Comparison of ENCODE assay signal across 12 cellular contexts in genomic region chr20:45938727-45939438, GRCh38. TPM values are rescaled to one million over a fixed set of nuclear protein-coding genes. Genes with fewer than 3 reads are reported as not detected.
DNase-seq lines count a peak whose midpoint lies in the region; TF ChIP-seq lines count a peak whose summit lies in the region.
"Had no signal": no experiment of that assay in that cellular context is flagged by ENCODE, and none has a peak within 500 bp of the region (broad histone marks: within the 10 kb centered on the region; RNA-seq: fewer than 3 reads in every experiment).

No MANE protein-coding gene starts in this region.

- no peak overlapping the region for H2BK20ac ChIP-seq in H9 (ENCODE audit: low read depth, low read length, poor library complexity, severe bottlenecking)

- intact Hi-C loops in head of caudate nucleus (cut with DNase I) = loop anchor here (5.0 to 10.0 kb wide), 2 partner anchors 33 to 124 kb away; partner anchors contain the start of genes UBE2C and ZNF335

- TF ChIP-seq CTCF in H9 (conservative IDR thresholded peaks at IDR 0.05) = no peak

- no peak overlapping the region for H3K9ac ChIP-seq in H9 (ENCODE audit: extremely low read depth, insufficient read length, low read length)
- no peak overlapping the region for H3K9ac ChIP-seq in mesendoderm (ENCODE audit: low read length)

- H3K23ac ChIP-seq in H9 (ENCODE audit: insufficient read length, low read depth, low read length) (no peak overlapping the region), mesendoderm (ENCODE audit: low read length) (no peak overlapping the region)

- peak overlapping the region in 5 of 8 donors; percentile 33 to 85 (median 53) for H3K27ac Mint-ChIP-seq in CD8-positive, alpha-beta memory T cell
- H3K27ac Mint-ChIP-seq in H9 = peak overlapping the region; percentile 77 to 94 (median 93); a peak in 5 of 7 replicates
- H3K27ac Mint-ChIP-seq in activated naive CD8-positive, alpha-beta T cell treated with anti-CD3 and anti-CD28 coated beads for 36 hours = peak overlapping the region; percentile 74

- peaks cover 9% of the 10 kb centered on the region for H3K23me2 ChIP-seq in H9 (ENCODE audit: insufficient read length, low read depth, low read length, poor library complexity, severe bottlenecking)

- H3K27me3 ChIP-seq in CD8-positive, alpha-beta memory T cell (ENCODE audit: insufficient read depth, low read length, poor library complexity, severe bottlenecking) = no peaks in the 10 kb centered on the region
- H3K27me3 ChIP-seq in H9 (ENCODE audit: insufficient read depth, low read length) (no peaks in the 10 kb centered on the region), mesendoderm (ENCODE audit: insufficient read depth, low read length, poor library complexity) (no peaks in the 10 kb centered on the region)

- no peak overlapping the region for H4K91ac ChIP-seq in H9 (ENCODE audit: insufficient read length, low read depth, low read length)

- H3K56ac ChIP-seq in H9 (ENCODE audit: insufficient read length, low read depth, low read length) = no peak overlapping the region
- H3K56ac ChIP-seq in mesendoderm (ENCODE audit: low read length) = no peak overlapping the region

- H2BK5ac ChIP-seq in H9 (ENCODE audit: insufficient read length, low read length) (no peak overlapping the region), mesendoderm (ENCODE audit: low read length) (no peak overlapping the region)

- H3K18ac ChIP-seq in H9 (ENCODE audit: insufficient read length, low read depth, low read length) (no peak overlapping the region), mesendoderm (ENCODE audit: low read length) (no peak overlapping the region)

- POLR2A ChIA-PET in CD8-positive, alpha-beta memory T cell (lab: Charles Lee) = interaction anchor here (1.1 kb wide), 1 partner anchor 11 kb away, joined by 3 read pairs; no protein-coding TSS in a partner anchor

- H3K4me2 ChIP-seq in H9 (ENCODE audit: insufficient read depth, insufficient read length, low read length) (peak overlapping the region; percentile 17), mesendoderm (ENCODE audit: low read length) (no peak overlapping the region)

- H3K79me2 ChIP-seq in H9 (ENCODE audit: insufficient read depth, low read length) (peaks cover 4% of the 10 kb centered on the region; the same call in 1 of the 2 replicates), mesendoderm (ENCODE audit: control insufficient read depth, insufficient read depth, low read length) (peaks cover 7% of the 10 kb centered on the region)

- H2AFZ ChIP-seq in H9 (ENCODE audit: low read length) = no peak overlapping the region

- H3K4me1 ChIP-seq in CD8-positive, alpha-beta memory T cell (ENCODE audit: insufficient read depth, low read length) = peaks cover 5% of the 10 kb centered on the region
- H3K4me1 ChIP-seq in H9 (ENCODE audit: insufficient read depth, low read length) = peaks cover 11% of the 10 kb centered on the region
- H3K4me1 ChIP-seq in mesendoderm (ENCODE audit: control insufficient read depth, low read depth, low read length) = peaks cover 2% of the 10 kb centered on the region

- H3K27ac ChIP-seq in CD8-positive, alpha-beta memory T cell (ENCODE audit: low read depth, low read length) = no peak overlapping the region
- no peak overlapping the region for H3K27ac ChIP-seq in H9 (ENCODE audit: insufficient read length, low read depth, low read length)
- no peak overlapping the region for H3K27ac ChIP-seq in mesendoderm (ENCODE audit: low read depth, low read length)
- H3K27ac ChIP-seq: C4-2B, HL-60 had no signal

- H3K79me1 ChIP-seq in H9 (ENCODE audit: insufficient read depth, low read depth, low read length, poor library complexity, severe bottlenecking) (no peaks in the 10 kb centered on the region), mesendoderm (ENCODE audit: low read length) (peaks cover 9% of the 10 kb centered on the region)

- H3K36me3 ChIP-seq in CD8-positive, alpha-beta memory T cell (ENCODE audit: insufficient read depth, low read length) = peaks cover 54% of the 10 kb centered on the region
- H3K36me3 ChIP-seq in mesendoderm (ENCODE audit: control insufficient read depth, insufficient read depth, low read length) = peaks cover 15% of the 10 kb centered on the region

- no peak for DNase-seq in CD8-positive, alpha-beta memory T cell
- DNase-seq in H9 = peak; percentile 96
- DNase-seq in activated naive CD8-positive, alpha-beta T cell treated with anti-CD3 and anti-CD28 coated beads for 36 hours = no peak
- DNase-seq in mesendoderm = peak; percentile 65
- DNase-seq in GM19240 (ENCODE audit: insufficient read length, low spot score) = no peak
- no peak for DNase-seq in head of caudate nucleus
- DNase-seq in KG1 (lab: John Stamatoyannopoulos, UW) = no peak
- DNase-seq: NCI-H187 treated with DMSO at 0.1 percent for 48 hours, NCI-H524, PC-3 had no signal

- no peak overlapping the region for H4K8ac ChIP-seq in H9 (replicated peaks; ENCODE audit: insufficient read length, low read depth, low read length)
- no peak overlapping the region for H4K8ac ChIP-seq in mesendoderm (ENCODE audit: low read depth, low read length)

- H3K4ac ChIP-seq in H9 (ENCODE audit: low read depth, low read length) = no peak overlapping the region
- no peak overlapping the region for H3K4ac ChIP-seq in mesendoderm (ENCODE audit: low read depth, low read length)

- H3K4me3 Mint-ChIP-seq in CD8-positive, alpha-beta memory T cell = peak overlapping the region in 1 of 7 donors; percentile 40
- peak overlapping the region; percentile 36 to 73; a peak in 4 of 5 replicates for H3K4me3 Mint-ChIP-seq in H9
- H3K4me3 Mint-ChIP-seq in activated naive CD8-positive, alpha-beta T cell treated with anti-CD3 and anti-CD28 coated beads for 36 hours = no peak overlapping the region

- no peak overlapping the region for H2BK120ac ChIP-seq in H9 (ENCODE audit: low read depth, low read length, poor library complexity, severe bottlenecking)
- no peak overlapping the region for H2BK120ac ChIP-seq in mesendoderm (ENCODE audit: low read depth, low read length)

- no peaks in the 10 kb centered on the region for H3K9me3 Mint-ChIP-seq in CD8-positive, alpha-beta memory T cell
- H3K9me3 Mint-ChIP-seq in H9 = no peaks in the 10 kb centered on the region
- no peaks in the 10 kb centered on the region for H3K9me3 Mint-ChIP-seq in activated naive CD8-positive, alpha-beta T cell treated with anti-CD3 and anti-CD28 coated beads for 36 hours

- H3T11ph ChIP-seq in H9 (ENCODE audit: low read length) = no peak overlapping the region

- no peak overlapping the region for H3K4me3 ChIP-seq in CD8-positive, alpha-beta memory T cell (ENCODE audit: low read length)
- H3K4me3 ChIP-seq in mesendoderm (ENCODE audit: low read length) = no peak overlapping the region

- no peak overlapping the region for H3K14ac ChIP-seq in H9 (ENCODE audit: insufficient read depth, low read length)

- peaks cover 0 to 75% (median 6%) of the 10 kb centered on the region in 3 donors for H3K36me3 Mint-ChIP-seq in CD8-positive, alpha-beta memory T cell
- H3K36me3 Mint-ChIP-seq in H9 (ENCODE audit: insufficient read depth in 1 of 3, low read depth in 3 of 3) = peaks cover 16 to 52% (median 40%) of the 10 kb centered on the region in 3 experiments
- peaks cover 15% of the 10 kb centered on the region for H3K36me3 Mint-ChIP-seq in activated naive CD8-positive, alpha-beta T cell treated with anti-CD3 and anti-CD28 coated beads for 36 hours

- no peaks in the 10 kb centered on the region for H4K20me1 ChIP-seq in H9 (ENCODE audit: control insufficient read depth, insufficient read depth, insufficient read length)

- H3K4me1 Mint-ChIP-seq in CD8-positive, alpha-beta memory T cell = peaks cover 21 to 37% (median 21%) of the 10 kb centered on the region in 3 donors
- peaks cover 22 to 28% of the 10 kb centered on the region in 2 experiments for H3K4me1 Mint-ChIP-seq in H9
- peaks cover 18% of the 10 kb centered on the region for H3K4me1 Mint-ChIP-seq in activated naive CD8-positive, alpha-beta T cell treated with anti-CD3 and anti-CD28 coated beads for 36 hours

- no peaks in the 10 kb centered on the region for H3K9me3 ChIP-seq in CD8-positive, alpha-beta memory T cell (ENCODE audit: low read length)
- no peaks in the 10 kb centered on the region for H3K9me3 ChIP-seq in H9 (ENCODE audit: control insufficient read depth, low read depth, low read length)

- CTCF ChIA-PET in CD8-positive, alpha-beta memory T cell (lab: Charles Lee) = interaction anchor here (3.7 kb wide), 1 partner anchor 32 kb away, joined by 21 read pairs; no protein-coding TSS in a partner anchor

- H2BK15ac ChIP-seq in H9 (ENCODE audit: low read depth, low read length) = no peak overlapping the region
- H2BK15ac ChIP-seq in mesendoderm (replicated peaks; ENCODE audit: low read depth) = no peak overlapping the region

- H2AK5ac ChIP-seq in H9 (ENCODE audit: insufficient read length, low read length) = no peak overlapping the region
- H2AK5ac ChIP-seq in mesendoderm (ENCODE audit: low read length) = no peak overlapping the region

- no peak overlapping the region for H4K5ac ChIP-seq in H9 (ENCODE audit: insufficient read length, low read depth, low read length)
- H4K5ac ChIP-seq in mesendoderm (ENCODE audit: low read length) = no peak overlapping the region

- H3K27me3 Mint-ChIP-seq in CD8-positive, alpha-beta memory T cell = no peaks in the 10 kb centered on the region
- H3K27me3 Mint-ChIP-seq in H9 (ENCODE audit: low read depth) = no peaks in the 10 kb centered on the region; the same call in 1 of the 2 replicates
- H3K27me3 Mint-ChIP-seq in activated naive CD8-positive, alpha-beta T cell treated with anti-CD3 and anti-CD28 coated beads for 36 hours = no peaks in the 10 kb centered on the region

- H2BK12ac ChIP-seq in H9 (ENCODE audit: insufficient read length, low read depth, low read length) = no peak overlapping the region

- no CpG with 5 or more reads among the region's 13 CpGs for WGBS in H9 (ENCODE audit: extremely low coverage, insufficient read length, low lambda C conversion rate)
- no CpG with 5 or more reads among the region's 13 CpGs for whole genome bisulfite sequencing in mesendoderm (ENCODE audit: extremely low coverage, insufficient coverage, low lambda C conversion rate)

RNA-seq across cellular contexts. Expression of gene PCIF1, which starts 4.4 kb away (rescaled TPM):
- 10 to 100 TPM; 33.6 to 34.1 TPM for total RNA-seq in CD8-positive, alpha-beta memory T cell
- 88.0 TPM for polyA plus RNA-seq in CD8-positive, alpha-beta memory T cell
- 26.6 and 26.8 TPM in 2 replicates for total RNA-seq in H9 (2021)
- total RNA-seq in activated naive CD8-positive, alpha-beta T cell treated with anti-CD3 and anti-CD28 coated beads for 36 hours = 10 to 100 TPM; 28.4 to 30.2 TPM
- polyA plus RNA-seq in mesendoderm (2013, experiment 1 of 2) = 21.6 TPM
- 20.1 TPM for polyA plus RNA-seq in mesendoderm (2013, experiment 2 of 2)

RNA-seq across cellular contexts. Expression of gene PLTP, which starts 26.9 kb away (rescaled TPM):
- 1 to 10 TPM; 2.5 to 3.2 TPM for total RNA-seq in CD8-positive, alpha-beta memory T cell
- polyA plus RNA-seq in CD8-positive, alpha-beta memory T cell = 0.45 TPM
- total RNA-seq in H9 (2021) = 61.4 and 62.5 TPM in 2 replicates
- total RNA-seq in activated naive CD8-positive, alpha-beta T cell treated with anti-CD3 and anti-CD28 coated beads for 36 hours = 1 to 10 TPM; 5.9 to 6.2 TPM
- polyA plus RNA-seq in mesendoderm (2013, experiment 1 of 2) = 65.4 TPM
- 67.5 TPM for polyA plus RNA-seq in mesendoderm (2013, experiment 2 of 2)

RNA-seq across cellular contexts. Expression of gene ZNF335, which starts 33.1 kb away (rescaled TPM):
- total RNA-seq in CD8-positive, alpha-beta memory T cell = 10 to 100 TPM; 37.5 to 38.3 TPM
- polyA plus RNA-seq in CD8-positive, alpha-beta memory T cell = 14.6 TPM
- 19.7 and 21.1 TPM in 2 replicates for total RNA-seq in H9 (2021)
- total RNA-seq in activated naive CD8-positive, alpha-beta T cell treated with anti-CD3 and anti-CD28 coated beads for 36 hours = 10 to 100 TPM; 28.0 to 29.0 TPM
- polyA plus RNA-seq in mesendoderm (2013, experiment 1 of 2) = 10.9 TPM
- 10.4 TPM for polyA plus RNA-seq in mesendoderm (2013, experiment 2 of 2)

RNA-seq across cellular contexts. Expression of gene CTSA, which starts 47.7 kb away (rescaled TPM):
- 10 to 100 TPM; 81.1 to 82.1 TPM for total RNA-seq in CD8-positive, alpha-beta memory T cell
- polyA plus RNA-seq in CD8-positive, alpha-beta memory T cell = 219 TPM
- 59.6 and 64.4 TPM in 2 replicates for total RNA-seq in H9 (2021)
- total RNA-seq in activated naive CD8-positive, alpha-beta T cell treated with anti-CD3 and anti-CD28 coated beads for 36 hours = 10 to 100 TPM; 45.2 to 45.7 TPM
- 28.1 TPM for polyA plus RNA-seq in mesendoderm (2013, experiment 1 of 2)
- 27.7 TPM for polyA plus RNA-seq in mesendoderm (2013, experiment 2 of 2)

RNA-seq across cellular contexts. Expression of gene NEURL2, which starts 47.9 kb away (rescaled TPM):
- 1 to 10 TPM; 2.7 to 2.8 TPM for total RNA-seq in CD8-positive, alpha-beta memory T cell
- polyA plus RNA-seq in CD8-positive, alpha-beta memory T cell = 0.94 TPM
- total RNA-seq in H9 (2021) = 5.4 and 5.8 TPM in 2 replicates
- total RNA-seq in activated naive CD8-positive, alpha-beta T cell treated with anti-CD3 and anti-CD28 coated beads for 36 hours = 1 to 10 TPM; 2.5 to 3.1 TPM
- polyA plus RNA-seq in mesendoderm (2013, experiment 1 of 2) = 2.3 TPM
- 2.2 TPM for polyA plus RNA-seq in mesendoderm (2013, experiment 2 of 2)

Comparison
In these comparisons a context has a peak if more than half of its experiments do, and no peak if none do; other contexts are left out.
1. DNase-seq: peak in H9 (single experiment) and mesendoderm (single experiment); none in CD8-positive, alpha-beta memory T cell (0 of 5), activated naive CD8-positive, alpha-beta T cell treated with anti-CD3 and anti-CD28 coated beads for 36 hours (single experiment), GM19240 (single experiment), head of caudate nucleus (0 of 42) and KG1 (single experiment).
2. Peak in every context shown above with its lines, with median percentiles within 50 percentile points of each other: H3K27ac Mint-ChIP-seq.